In the genomic region with DNA sequence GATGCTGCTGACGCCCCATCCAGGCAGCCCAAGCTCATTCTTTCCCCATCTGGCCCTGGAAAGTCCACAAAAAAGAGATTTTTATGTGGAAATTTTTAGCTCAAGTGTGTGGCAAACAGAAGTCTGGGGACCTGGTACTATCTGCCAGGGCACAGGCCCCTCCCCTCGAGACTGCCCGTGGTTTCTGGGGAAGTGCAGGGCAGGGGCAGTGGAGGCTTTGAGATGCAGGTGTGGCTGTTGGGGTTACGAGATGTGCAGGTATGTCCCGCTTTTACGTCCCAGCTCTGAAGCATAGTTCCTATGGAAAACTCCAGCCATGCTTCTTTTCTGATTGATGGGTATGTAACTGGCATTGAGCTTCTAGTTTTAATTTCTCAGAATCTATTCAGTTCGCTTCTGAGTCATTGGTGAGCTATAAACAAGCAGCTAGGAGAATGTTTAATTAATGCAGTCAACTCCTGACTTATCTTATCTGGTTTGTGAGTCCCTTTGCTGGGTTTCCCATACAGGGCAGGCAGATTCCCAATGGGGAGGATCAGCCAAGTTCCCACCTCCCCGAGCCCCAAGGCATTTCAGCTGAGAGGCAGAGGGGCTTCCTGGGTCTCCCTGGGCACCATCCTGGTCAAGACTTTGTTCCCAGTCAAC, we compare ENCODE assay signal across 2 cellular contexts.
TF ChIP-seq lines count a peak whose summit lies in the region.

No MANE protein-coding gene starts in this region.

TF ChIP-seq in SK-N-SH, 30 proteins besides CTCF, POLR2A, EP300 and RAD21:
- TF ChIP-seq RXRA (IDR thresholded peaks at IDR 0.05; ENCODE audit: borderline replicate concordance, low read depth) (no peak), FOXJ3 (CRISPR knock-in tag; IDR thresholded peaks at IDR 0.05) (no peak), NFIC (IDR thresholded peaks at IDR 0.05; ENCODE audit: borderline replicate concordance) (no peak), TEAD4 (IDR thresholded peaks at IDR 0.05; ENCODE audit: borderline replicate concordance, insufficient read depth) (no peak), PBX3 (IDR thresholded peaks at IDR 0.05) (no peak), NRF1 (IDR thresholded peaks at IDR 0.05; ENCODE audit: low read depth, low read length) (no peak), RCOR1 (IDR thresholded peaks at IDR 0.05; ENCODE audit: low read length) (no peak), MXI1 (IDR thresholded peaks at IDR 0.05; ENCODE audit: low read depth, low read length) (no peak), TCF12 (IDR thresholded peaks at IDR 0.05) (no peak), USF2 (IDR thresholded peaks at IDR 0.05; ENCODE audit: borderline replicate concordance, low read depth, low read length) (no peak), RFX5 (IDR thresholded peaks at IDR 0.05; ENCODE audit: low read length) (no peak), JUND (IDR thresholded peaks at IDR 0.05) (no peak), REST (IDR thresholded peaks at IDR 0.05; ENCODE audit: low read depth, low read length) (no peak), GABPA (IDR thresholded peaks at IDR 0.05; ENCODE audit: low read depth) (no peak), SIN3A (IDR thresholded peaks at IDR 0.05; ENCODE audit: borderline replicate concordance, low read depth, low read length) (no peak)
- TF ChIP-seq, protein P1, sequence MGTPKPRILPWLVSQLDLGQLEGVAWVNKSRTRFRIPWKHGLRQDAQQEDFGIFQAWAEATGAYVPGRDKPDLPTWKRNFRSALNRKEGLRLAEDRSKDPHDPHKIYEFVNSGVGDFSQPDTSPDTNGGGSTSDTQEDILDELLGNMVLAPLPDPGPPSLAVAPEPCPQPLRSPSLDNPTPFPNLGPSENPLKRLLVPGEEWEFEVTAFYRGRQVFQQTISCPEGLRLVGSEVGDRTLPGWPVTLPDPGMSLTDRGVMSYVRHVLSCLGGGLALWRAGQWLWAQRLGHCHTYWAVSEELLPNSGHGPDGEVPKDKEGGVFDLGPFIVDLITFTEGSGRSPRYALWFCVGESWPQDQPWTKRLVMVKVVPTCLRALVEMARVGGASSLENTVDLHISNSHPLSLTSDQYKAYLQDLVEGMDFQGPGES (IDR thresholded peaks at IDR 0.05; ENCODE audit: low read depth, low read length), result no peak
- TF ChIP-seq, protein P2, sequence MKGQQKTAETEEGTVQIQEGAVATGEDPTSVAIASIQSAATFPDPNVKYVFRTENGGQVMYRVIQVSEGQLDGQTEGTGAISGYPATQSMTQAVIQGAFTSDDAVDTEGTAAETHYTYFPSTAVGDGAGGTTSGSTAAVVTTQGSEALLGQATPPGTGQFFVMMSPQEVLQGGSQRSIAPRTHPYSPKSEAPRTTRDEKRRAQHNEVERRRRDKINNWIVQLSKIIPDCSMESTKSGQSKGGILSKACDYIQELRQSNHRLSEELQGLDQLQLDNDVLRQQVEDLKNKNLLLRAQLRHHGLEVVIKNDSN (IDR thresholded peaks at IDR 0.05; ENCODE audit: borderline replicate concordance, low read depth), result no peak
- TF ChIP-seq, protein P3, sequence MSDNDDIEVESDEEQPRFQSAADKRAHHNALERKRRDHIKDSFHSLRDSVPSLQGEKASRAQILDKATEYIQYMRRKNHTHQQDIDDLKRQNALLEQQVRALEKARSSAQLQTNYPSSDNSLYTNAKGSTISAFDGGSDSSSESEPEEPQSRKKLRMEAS (IDR thresholded peaks at IDR 0.05; ENCODE audit: low read depth), result no peak

TF ChIP-seq in SK-N-SH treated with all-trans-retinoic acid at 6 μM for 48 hours, 23 proteins besides CTCF, POLR2A, EP300 and RAD21:
- TF ChIP-seq OSR1 (CRISPR knock-in tag; IDR thresholded peaks at IDR 0.05) (no peak), ZFP3 (CRISPR knock-in tag; IDR thresholded peaks at IDR 0.05) (no peak), BACH2 (CRISPR knock-in tag; IDR thresholded peaks at IDR 0.05; ENCODE audit: borderline replicate concordance) (no peak), ZNF8 (CRISPR knock-in tag; IDR thresholded peaks at IDR 0.05) (no peak), PPARA (CRISPR knock-in tag; IDR thresholded peaks at IDR 0.05; ENCODE audit: borderline replicate concordance) (no peak), ARNTL (CRISPR knock-in tag; IDR thresholded peaks at IDR 0.05; ENCODE audit: borderline replicate concordance, low read depth) (no peak), RARB (CRISPR knock-in tag; IDR thresholded peaks at IDR 0.05) (no peak), ZFP30 (CRISPR knock-in tag; IDR thresholded peaks at IDR 0.05) (no peak), ZNF565 (CRISPR knock-in tag; conservative IDR thresholded peaks at IDR 0.05; ENCODE audit: low read depth) (no peak), PATZ1 (CRISPR knock-in tag; IDR thresholded peaks at IDR 0.05; ENCODE audit: borderline replicate concordance) (no peak), GLIS3 (CRISPR knock-in tag; IDR thresholded peaks at IDR 0.05) (no peak), CSRNP3 (CRISPR knock-in tag; IDR thresholded peaks at IDR 0.05) (no peak), ZNF70 (CRISPR knock-in tag; IDR thresholded peaks at IDR 0.05) (no peak), SNAI2 (CRISPR knock-in tag; IDR thresholded peaks at IDR 0.05) (no peak), TCF4 (CRISPR knock-in tag; IDR thresholded peaks at IDR 0.05; ENCODE audit: borderline replicate concordance) (no peak), TOX (CRISPR knock-in tag; IDR thresholded peaks at IDR 0.05; ENCODE audit: borderline replicate concordance) (no peak), ESRRG (CRISPR knock-in tag; IDR thresholded peaks at IDR 0.05) (no peak), CSDC2 (CRISPR knock-in tag; IDR thresholded peaks at IDR 0.05) (no peak)
- TF ChIP-seq, protein P4, sequence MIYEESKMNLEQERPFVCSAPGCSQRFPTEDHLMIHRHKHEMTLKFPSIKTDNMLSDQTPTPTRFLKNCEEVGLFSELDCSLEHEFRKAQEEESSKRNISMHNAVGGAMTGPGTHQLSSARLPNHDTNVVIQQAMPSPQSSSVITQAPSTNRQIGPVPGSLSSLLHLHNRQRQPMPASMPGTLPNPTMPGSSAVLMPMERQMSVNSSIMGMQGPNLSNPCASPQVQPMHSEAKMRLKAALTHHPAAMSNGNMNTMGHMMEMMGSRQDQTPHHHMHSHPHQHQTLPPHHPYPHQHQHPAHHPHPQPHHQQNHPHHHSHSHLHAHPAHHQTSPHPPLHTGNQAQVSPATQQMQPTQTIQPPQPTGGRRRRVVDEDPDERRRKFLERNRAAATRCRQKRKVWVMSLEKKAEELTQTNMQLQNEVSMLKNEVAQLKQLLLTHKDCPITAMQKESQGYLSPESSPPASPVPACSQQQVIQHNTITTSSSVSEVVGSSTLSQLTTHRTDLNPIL (CRISPR knock-in tag; IDR thresholded peaks at IDR 0.05; ENCODE audit: low read depth), result no peak
- TF ChIP-seq, protein P5, sequence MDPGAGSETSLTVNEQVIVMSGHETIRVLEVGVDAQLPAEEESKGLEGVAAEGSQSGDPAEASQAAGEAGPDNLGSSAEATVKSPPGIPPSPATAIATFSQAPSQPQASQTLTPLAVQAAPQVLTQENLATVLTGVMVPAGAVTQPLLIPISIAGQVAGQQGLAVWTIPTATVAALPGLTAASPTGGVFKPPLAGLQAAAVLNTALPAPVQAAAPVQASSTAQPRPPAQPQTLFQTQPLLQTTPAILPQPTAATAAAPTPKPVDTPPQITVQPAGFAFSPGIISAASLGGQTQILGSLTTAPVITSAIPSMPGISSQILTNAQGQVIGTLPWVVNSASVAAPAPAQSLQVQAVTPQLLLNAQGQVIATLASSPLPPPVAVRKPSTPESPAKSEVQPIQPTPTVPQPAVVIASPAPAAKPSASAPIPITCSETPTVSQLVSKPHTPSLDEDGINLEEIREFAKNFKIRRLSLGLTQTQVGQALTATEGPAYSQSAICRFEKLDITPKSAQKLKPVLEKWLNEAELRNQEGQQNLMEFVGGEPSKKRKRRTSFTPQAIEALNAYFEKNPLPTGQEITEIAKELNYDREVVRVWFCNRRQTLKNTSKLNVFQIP (CRISPR knock-in tag; IDR thresholded peaks at IDR 0.05; ENCODE audit: borderline replicate concordance, low read depth), result no peak
